17 cellular contexts compared by ENCODE assay signal in the genomic region with DNA sequence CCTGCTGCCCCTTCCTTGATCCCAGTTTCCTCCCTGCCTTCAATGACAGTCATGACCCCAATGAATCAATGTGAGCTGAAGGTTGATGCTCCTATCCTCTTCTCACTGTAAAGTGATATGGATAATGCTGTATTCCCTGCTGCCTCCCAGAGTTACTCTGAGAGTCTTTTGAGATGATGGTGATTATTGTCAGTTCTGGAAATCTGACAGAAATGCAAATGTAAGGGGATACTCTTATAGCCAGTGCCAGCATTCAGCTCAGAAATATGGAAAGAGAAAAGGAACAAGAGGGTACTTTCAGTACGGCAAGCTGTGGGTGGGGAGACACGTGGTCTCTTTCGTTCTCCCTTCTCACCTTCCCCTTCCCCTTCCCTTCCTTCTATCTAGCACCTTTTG.
DNase-seq lines count a peak whose midpoint lies in the region; ATAC-seq and TF ChIP-seq lines count a peak whose summit lies in the region.
"Had no signal": no experiment of that assay in that cellular context is flagged by ENCODE, and none has a peak within 500 bp of the region (broad histone marks: within the 10 kb centered on the region; RNA-seq: fewer than 3 reads in every experiment).

No MANE protein-coding gene starts in this region.

- H3K9me3 ChIP-seq in HUES64 (ENCODE audit: insufficient read depth, low read depth, low read length): peaks cover 19% of the 10 kb centered on the region; the same call in 1 of the 2 replicates
- H3K9me3 ChIP-seq in SK-N-SH: no peaks in the 10 kb centered on the region
- no peaks in the 10 kb centered on the region for H3K9me3 ChIP-seq in iPS-20b (ENCODE audit: insufficient read depth, low read depth, low read length)
- peaks cover 2% of the 10 kb centered on the region for H3K9me3 ChIP-seq in mammary epithelial cell (replicated peaks; ENCODE audit: insufficient read depth, low read length)
- H3K9me3 ChIP-seq in breast epithelium: peaks cover 0 to 6% of the 10 kb centered on the region in 2 donors

- H3K27me3 Mint-ChIP-seq in osteocyte (ENCODE audit: unreplicated experiment): no peaks in the 10 kb centered on the region

- peaks cover 4% of the 10 kb centered on the region for H3F3A ChIP-seq in SK-N-SH (replicated peaks; ENCODE audit: insufficient read depth)

- no peak for TF ChIP-seq RAD21 in SK-N-SH (IDR thresholded peaks at IDR 0.05; ENCODE audit: low read length)

- H3K9ac ChIP-seq in HUES64 (ENCODE audit: low read depth, low read length): no peak overlapping the region
- no peak overlapping the region for H3K9ac ChIP-seq in SK-N-SH
- H3K9ac ChIP-seq in iPS-20b (ENCODE audit: low read depth, low read length): peak overlapping the region; percentile 28; the same call in 1 of the 2 replicates
- no peak overlapping the region for H3K9ac ChIP-seq in mammary epithelial cell (ENCODE audit: insufficient read depth, low read length)

- H2AFZ ChIP-seq in SK-N-SH (ENCODE audit: low read depth) (no peak overlapping the region), mammary epithelial cell (ENCODE audit: low read depth, low read length) (no peak overlapping the region)

- no peak for TF ChIP-seq CTCF in SK-N-SH (IDR thresholded peaks at IDR 0.05)
- TF ChIP-seq CTCF in osteocyte (IDR thresholded peaks at IDR 0.05): no peak
- TF ChIP-seq CTCF in mammary epithelial cell (conservative IDR thresholded peaks at IDR 0.05 in 1 of 2, IDR thresholded peaks at IDR 0.05 in 1 of 2; ENCODE audit: extremely low read depth in 1 of 2, insufficient read depth in 1 of 2, low read depth in 1 of 2, low read length in 2 of 2): no peak
- TF ChIP-seq CTCF in breast epithelium (IDR thresholded peaks at IDR 0.05): no peak

- intact Hi-C loops in mammary epithelial cell (cut with micrococcal nuclease): no loop called here
- intact Hi-C loops in breast epithelium (cut with DNase I; ENCODE audit: low total_unique reads): no loop called here

- 98% methylated on average over 3 of the region's 3 CpGs for WGBS in HUES64
- WGBS in SK-N-SH (ENCODE audit: low lambda C conversion rate): 91% methylated on average over 3 of the region's 3 CpGs
- WGBS in mammary epithelial cell (ENCODE audit: low coverage, missing lambda C conversion rate): 100% methylated on average over 1 of the region's 3 CpGs

- ATAC-seq in GM19455 (IDR thresholded peaks at IDR 0.05; ENCODE audit: unreplicated experiment): no peak

- peaks cover 30% of the 10 kb centered on the region for H3K4me1 ChIP-seq in HUES64 (ENCODE audit: insufficient read depth, low read length)
- H3K4me1 ChIP-seq in SK-N-SH (ENCODE audit: control insufficient read depth in 1 of 2, insufficient read depth in 2 of 2, low read depth in 1 of 2, low read length in 1 of 2): peaks cover 0 to 6% of the 10 kb centered on the region in 2 experiments; a peak in 3 of 4 replicates
- H3K4me1 ChIP-seq in iPS-20b (ENCODE audit: insufficient read depth, low read length): peaks cover 24% of the 10 kb centered on the region; the same call in 1 of the 2 replicates
- no peaks in the 10 kb centered on the region for H3K4me1 ChIP-seq in mammary epithelial cell (ENCODE audit: insufficient read depth, low read length)
- no peaks in the 10 kb centered on the region for H3K4me1 ChIP-seq in breast epithelium

- BruUV-seq in mammary epithelial cell (replicated peaks; lab: Mats Ljungman, UMichigan): no TSS peak

- peak overlapping the region; percentile 67; the same call in 1 of the 2 replicates for H3K27ac ChIP-seq in HUES64 (ENCODE audit: low read depth, low read length)
- no peak overlapping the region for H3K27ac ChIP-seq in SK-N-SH (ENCODE audit: low read depth in 2 of 2, low read length in 1 of 2)
- peak overlapping the region; percentile 53 for H3K27ac ChIP-seq in iPS-20b (ENCODE audit: low read length)
- H3K27ac ChIP-seq in mammary epithelial cell (ENCODE audit: insufficient read depth, low read depth, low read length): no peak overlapping the region
- no peak overlapping the region for H3K27ac ChIP-seq in breast epithelium

- H3K4me3 Mint-ChIP-seq in osteocyte (ENCODE audit: unreplicated experiment): no peak overlapping the region
- H3K4me3 Mint-ChIP-seq: CD8-positive, alpha-beta memory T cell; HFFc6 had no signal

- peak overlapping the region; percentile 57 for H3K27ac Mint-ChIP-seq in osteocyte (ENCODE audit: unreplicated experiment)
- H3K27ac Mint-ChIP-seq: CD8-positive, alpha-beta memory T cell; HFFc6 had no signal

- H3K9me2 ChIP-seq in SK-N-SH: no peaks in the 10 kb centered on the region

- dilution Hi-C loops in mammary epithelial cell (cut with HindIII; ENCODE audit: low sequenced_read_pairs): loop anchor here (10.0 kb wide), 1 partner anchor 321 kb away; no protein-coding TSS in a partner anchor

- no peak for TF ChIP-seq POLR2A in breast epithelium (IDR thresholded peaks at IDR 0.05)

- no peaks in the 10 kb centered on the region for H3K27me3 ChIP-seq in HUES64 (ENCODE audit: insufficient read depth, low read length)
- H3K27me3 ChIP-seq in SK-N-SH (ENCODE audit: insufficient read depth): no peaks in the 10 kb centered on the region
- no peaks in the 10 kb centered on the region for H3K27me3 ChIP-seq in iPS-20b (ENCODE audit: insufficient read depth, low read length)
- no peaks in the 10 kb centered on the region for H3K27me3 ChIP-seq in mammary epithelial cell (ENCODE audit: insufficient read depth, low read length)
- H3K27me3 ChIP-seq in breast epithelium: no peaks in the 10 kb centered on the region

- peaks cover 20% of the 10 kb centered on the region for H3K36me3 ChIP-seq in HUES64 (ENCODE audit: insufficient read depth, low read length)
- peaks cover 12 to 34% of the 10 kb centered on the region in 2 experiments for H3K36me3 ChIP-seq in SK-N-SH (replicated peaks in 1 of 2; ENCODE audit: control insufficient read depth in 1 of 2, insufficient read depth in 2 of 2, low read length in 1 of 2)
- peaks cover 28% of the 10 kb centered on the region for H3K36me3 ChIP-seq in iPS-20b (ENCODE audit: insufficient read depth, low read depth, low read length)
- no peaks in the 10 kb centered on the region for H3K36me3 ChIP-seq in mammary epithelial cell (ENCODE audit: insufficient read depth, low read length)
- H3K36me3 ChIP-seq in breast epithelium: no peaks in the 10 kb centered on the region

- H3K36me3 Mint-ChIP-seq in osteocyte (ENCODE audit: unreplicated experiment): peaks cover 79% of the 10 kb centered on the region

- POLR2A ChIA-PET in SK-N-SH (lab: Yijun Ruan, JAX): no interaction called here

- DNase-seq in SK-N-SH (no peak), osteocyte (ENCODE audit: extremely low spot score, unreplicated experiment) (no peak), mammary epithelial cell (no peak), breast epithelium (ENCODE audit: low spot score in 2 of 2) (no peak), NCI-H345 (lab: John Stamatoyannopoulos, UW) (no peak)
- DNase-seq: ACHN; CD8-positive, alpha-beta memory T cell; DMS79 treated with DMSO at 0.1 percent for 48 hours; HFFc6; NCI-H1417 treated with DMSO at 0.1 percent for 48 hours; NCI-H2171; NCI-H446; NCI-H69; OCI-M1 had no signal

- H3K4me3 ChIP-seq in HUES64 (ENCODE audit: low read length) (no peak overlapping the region), SK-N-SH (ENCODE audit: low read depth in 2 of 2, low read length in 1 of 2) (no peak overlapping the region), iPS-20b (ENCODE audit: low read length) (no peak overlapping the region; the same call in 1 of the 2 replicates), mammary epithelial cell (replicated peaks in 1 of 3; ENCODE audit: insufficient read depth in 1 of 3, low read depth in 2 of 3, low read length in 3 of 3) (no peak overlapping the region), breast epithelium (no peak overlapping the region)

- no peaks in the 10 kb centered on the region for H4K20me1 ChIP-seq in SK-N-SH (ENCODE audit: insufficient read depth)
- H4K20me1 ChIP-seq in mammary epithelial cell (ENCODE audit: insufficient read depth, low read length): no peaks in the 10 kb centered on the region

- no peaks in the 10 kb centered on the region for H3K79me2 ChIP-seq in SK-N-SH (ENCODE audit: insufficient read depth)
- H3K79me2 ChIP-seq in mammary epithelial cell (ENCODE audit: insufficient read depth, low read length): no peaks in the 10 kb centered on the region

- peaks cover 4% of the 10 kb centered on the region for H3K9me3 Mint-ChIP-seq in osteocyte (ENCODE audit: unreplicated experiment)

- H3K4me2 ChIP-seq in SK-N-SH (no peak overlapping the region), mammary epithelial cell (ENCODE audit: insufficient read depth, low read depth, low read length) (no peak overlapping the region)

- in situ Hi-C loops in mammary epithelial cell (cut with MboI; ENCODE audit: low sequenced_read_pairs in 2 of 2): loop anchor here in 1 of 2 donors (25.0 kb wide), 1 partner anchor 488 kb away; no protein-coding TSS in a partner anchor

- H3K4me1 Mint-ChIP-seq in osteocyte (ENCODE audit: unreplicated experiment): peaks cover 35% of the 10 kb centered on the region
- H3K4me1 Mint-ChIP-seq: CD8-positive, alpha-beta memory T cell had no signal

- CTCF ChIA-PET in SK-N-SH (lab: Yijun Ruan, JAX): interaction anchor here (1.2 to 4.9 kb wide), 5 partner anchors 18 to 496 kb away, joined by 3 to 22 read pairs (median 8); no protein-coding TSS in a partner anchor
- CTCF ChIA-PET in mammary epithelial cell (lab: Charles Lee; ENCODE audit: low non-redundant PET): interaction anchor here (0.6 kb wide), 1 partner anchor 220 kb away, joined by 3 read pairs; no protein-coding TSS in a partner anchor

- TF ChIP-seq EP300 in SK-N-SH (IDR thresholded peaks at IDR 0.05; ENCODE audit: borderline replicate concordance in 1 of 2, low read depth in 1 of 2, low read length in 1 of 2): no peak

TF ChIP-seq in SK-N-SH, 30 proteins besides CTCF, POLR2A, EP300 and RAD21 (continues in another document):
- TF ChIP-seq, protein P1, sequence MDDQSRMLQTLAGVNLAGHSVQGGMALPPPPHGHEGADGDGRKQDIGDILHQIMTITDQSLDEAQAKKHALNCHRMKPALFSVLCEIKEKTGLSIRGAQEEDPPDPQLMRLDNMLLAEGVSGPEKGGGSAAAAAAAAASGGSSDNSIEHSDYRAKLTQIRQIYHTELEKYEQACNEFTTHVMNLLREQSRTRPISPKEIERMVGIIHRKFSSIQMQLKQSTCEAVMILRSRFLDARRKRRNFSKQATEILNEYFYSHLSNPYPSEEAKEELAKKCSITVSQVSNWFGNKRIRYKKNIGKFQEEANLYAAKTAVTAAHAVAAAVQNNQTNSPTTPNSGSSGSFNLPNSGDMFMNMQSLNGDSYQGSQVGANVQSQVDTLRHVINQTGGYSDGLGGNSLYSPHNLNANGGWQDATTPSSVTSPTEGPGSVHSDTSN (IDR thresholded peaks at IDR 0.05): peak; percentile 38; the same call in 1 of the 2 replicates
- no peak for TF ChIP-seq POLR2AphosphoS5 (IDR thresholded peaks at IDR 0.05; ENCODE audit: low read depth, low read length)
- TF ChIP-seq ELF1 (IDR thresholded peaks at IDR 0.05): no peak
- TF ChIP-seq TCF12 (IDR thresholded peaks at IDR 0.05): peak; percentile 36; the same call in 1 of the 2 replicates
- peak; percentile 43; the same call in 1 of the 2 replicates for TF ChIP-seq RXRA (IDR thresholded peaks at IDR 0.05; ENCODE audit: borderline replicate concordance, low read depth)

Comparison
In these comparisons a context has a peak if more than half of its experiments do, and no peak if none do; other contexts are left out.
1. H3K27ac ChIP-seq: peak in HUES64 (single experiment) and iPS-20b (single experiment); none in SK-N-SH (0 of 2), mammary epithelial cell (single experiment) and breast epithelium (0 of 2).